In genomic region chr9:116939605-116940004, GRCh38 we compare ENCODE assay signal across 17 cellular contexts.
DNase-seq lines count a peak whose midpoint lies in the region; ATAC-seq, FAIRE-seq and TF ChIP-seq lines count a peak whose summit lies in the region.
"Had no signal": no experiment of that assay in that cellular context is flagged by ENCODE, and none has a peak within 500 bp of the region (broad histone marks: within the 10 kb centered on the region; RNA-seq: fewer than 3 reads in every experiment).

No MANE protein-coding gene starts in this region.

- no peak for TF ChIP-seq POLR2A in Peyer's patch (IDR thresholded peaks at IDR 0.05)

- H3K36me3 ChIP-seq in Peyer's patch: no peaks in the 10 kb centered on the region
- H3K36me3 ChIP-seq: gastroesophageal sphincter had no signal

- no peak overlapping the region for H3K27ac ChIP-seq in Peyer's patch
- H3K27ac ChIP-seq: gastroesophageal sphincter had no signal

- ATAC-seq in GM19035 (IDR thresholded peaks at IDR 0.05; ENCODE audit: unreplicated experiment) (peak; percentile 42), HG03060 (IDR thresholded peaks at IDR 0.05; ENCODE audit: low read depth, unreplicated experiment) (peak; percentile 43)
- ATAC-seq: activated T-cell treated with anti-CD3 and anti-CD28 coated beads, Interleukin-2, amount 50 U/mL, for 4 hours; gastroesophageal sphincter; stimulated activated memory B cell treated with anti-CD40 and anti-IgM and Interleukin-4, amounts not matched to agents 10 μg/mL and 1 μg/mL and 100 μg/mL, for 72 hours had no signal

- no peak for TF ChIP-seq CTCF in Peyer's patch (IDR thresholded peaks at IDR 0.05)

- no peaks in the 10 kb centered on the region for H3K4me1 ChIP-seq in Peyer's patch
- H3K4me1 ChIP-seq: gastroesophageal sphincter had no signal

- H3K27me3 ChIP-seq in Peyer's patch: no peaks in the 10 kb centered on the region
- H3K27me3 ChIP-seq: gastroesophageal sphincter had no signal

- no peak for FAIRE-seq in RCC 7860 (lab: Jason Lieb, UNC)
- FAIRE-seq: G401.6, urothelium cell line had no signal

- H3K4me3 ChIP-seq in Peyer's patch: no peak overlapping the region
- H3K4me3 ChIP-seq: gastroesophageal sphincter had no signal

- DNase-seq in AG08396 (ENCODE audit: low spot score): peak; percentile 14
- peak; percentile 60 for DNase-seq in RCC 7860 (ENCODE audit: low spot score)
- no peak for DNase-seq in NCI-H2227 (lab: John Stamatoyannopoulos, UW; ENCODE audit: unreplicated experiment)
- no peak for DNase-seq in Ammon's horn (ENCODE audit: low spot score)
- DNase-seq in epidermal melanocyte (ENCODE audit: insufficient read length, low spot score): no peak
- DNase-seq in Peyer's patch: no peak
- DNase-seq: activated CD4-positive, alpha-beta T cell treated with anti-CD3 and anti-CD28 coated beads, Interleukin-2, amount 50 U/mL, for 4 hours; activated T-cell treated with anti-CD3 and anti-CD28 coated beads, Interleukin-2, amount 50 U/mL, for 4 hours; CD4-positive, CD25-positive, alpha-beta regulatory T cell; endodermal cell; NCI-H2171 had no signal

- H3K9me3 ChIP-seq in Peyer's patch: no peaks in the 10 kb centered on the region
- H3K9me3 ChIP-seq: gastroesophageal sphincter had no signal

Comparison
In these comparisons a context has a peak if more than half of its experiments do, and no peak if none do; other contexts are left out.
1. DNase-seq: peak in AG08396 (single experiment) and RCC 7860 (single experiment); none in NCI-H2227 (single experiment), Ammon's horn (single experiment), epidermal melanocyte (single experiment) and Peyer's patch (0 of 3).